9 cellular contexts compared by ENCODE assay signal in the genomic region with DNA sequence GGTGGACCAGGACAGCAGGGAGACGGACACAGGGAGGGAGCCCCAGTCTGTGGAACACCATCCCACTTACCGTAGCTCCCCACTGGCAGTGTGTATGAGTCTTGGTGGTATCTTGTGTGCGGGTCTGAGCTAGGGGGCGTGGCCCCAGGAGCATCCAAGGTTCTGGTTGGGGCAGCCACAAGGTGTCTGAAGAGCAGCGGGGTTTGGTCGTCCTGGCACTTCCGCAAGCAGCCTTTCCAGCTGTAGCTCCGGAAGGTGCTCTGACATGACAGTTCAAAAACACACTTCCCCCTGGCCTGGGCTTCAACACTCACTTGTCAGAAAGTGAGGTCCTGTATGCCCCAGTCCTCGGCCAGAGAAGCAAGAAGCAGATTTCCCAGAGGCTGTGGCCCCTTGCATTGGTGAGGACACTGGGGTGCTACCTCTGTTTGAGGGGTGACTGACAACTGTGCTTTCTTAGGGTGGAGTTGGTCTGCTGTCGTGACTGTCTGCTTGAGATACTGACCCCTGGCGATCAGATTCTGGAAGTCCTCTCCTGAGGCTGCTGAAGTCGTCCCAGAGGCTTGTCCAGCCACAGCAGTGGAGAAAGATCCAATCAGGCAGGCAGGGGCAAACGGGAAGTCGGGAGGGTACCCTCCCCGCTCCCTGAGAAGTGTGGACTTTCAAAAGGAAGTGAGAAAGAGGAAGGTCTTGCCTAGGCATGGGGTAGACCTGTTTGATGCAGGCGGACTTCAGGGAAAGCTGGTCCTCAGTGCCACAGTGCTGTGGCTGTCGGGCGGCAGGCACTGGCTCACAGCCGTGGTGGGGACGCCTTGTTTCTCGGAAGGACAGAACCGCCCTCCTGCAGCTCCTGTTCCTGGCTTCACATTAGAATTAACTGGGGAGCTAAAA. TPM values are rescaled to one million over a fixed set of nuclear protein-coding genes. Genes with fewer than 3 reads are reported as not detected.
DNase-seq lines count a peak whose midpoint lies in the region; ATAC-seq and TF ChIP-seq lines count a peak whose summit lies in the region.
"Had no signal": no experiment of that assay in that cellular context is flagged by ENCODE, and none has a peak within 500 bp of the region (broad histone marks: within the 10 kb centered on the region; RNA-seq: fewer than 3 reads in every experiment).

No MANE protein-coding gene starts in this region.

- TF ChIP-seq CTCF in astrocyte of the spinal cord (IDR thresholded peaks at IDR 0.05; ENCODE audit: low read depth, low read length) (peak; percentile 83), gastrocnemius medialis (IDR thresholded peaks at IDR 0.05 in 4 of 5, conservative IDR thresholded peaks at IDR 0.05 in 1 of 5) (peak; percentile 31 to 66 (median 51))

- no peak for TF ChIP-seq POLR2A in gastrocnemius medialis (IDR thresholded peaks at IDR 0.05)

- ATAC-seq in GM18520 (IDR thresholded peaks at IDR 0.05; ENCODE audit: unreplicated experiment) (peak; percentile 48), HG02973 (IDR thresholded peaks at IDR 0.05; ENCODE audit: unreplicated experiment) (peak; percentile 69), gastrocnemius medialis (peak; percentile 43 to 82)

- in situ Hi-C loops in astrocyte of the spinal cord (cut with HindIII; ENCODE audit: low sequenced_read_pairs) (no loop called here), gastrocnemius medialis (cut with MboI; ENCODE audit: low sequenced_read_pairs in 4 of 4) (loop anchor here in 2 of 4 donors (5.0 to 10.0 kb wide), 2 partner anchors 39 to 53 kb away; a partner anchor contains a TSS)

- no peak overlapping the region for H3K4me3 ChIP-seq in astrocyte of the spinal cord (ENCODE audit: low read depth, low read length)
- H3K4me3 ChIP-seq in iPS DF 6.9 (ENCODE audit: low read length): no peak overlapping the region
- H3K4me3 ChIP-seq in gastrocnemius medialis: peak overlapping the region in 1 of 4 donors; percentile 15
- H3K4me3 ChIP-seq: SJSA1 had no signal

- no peaks in the 10 kb centered on the region for H3K36me3 ChIP-seq in iPS DF 6.9 (ENCODE audit: control insufficient read depth, insufficient read depth, low read length)
- no peaks in the 10 kb centered on the region for H3K36me3 ChIP-seq in gastrocnemius medialis

- no CpG with 5 or more reads among the region's 22 CpGs for WGBS in iPS DF 6.9 (ENCODE audit: insufficient coverage, insufficient read length)

- H3K27me3 ChIP-seq in iPS DF 6.9 (ENCODE audit: control insufficient read depth, insufficient read depth, low read length) (no peaks in the 10 kb centered on the region), gastrocnemius medialis (no peaks in the 10 kb centered on the region)
- H3K27me3 ChIP-seq: SJSA1 had no signal

- DNase-seq in AML-193 (lab: John Stamatoyannopoulos, UW) (peak; percentile 86 to 90), astrocyte of the spinal cord (ENCODE audit: low read depth, low spot score) (peak; percentile 69), iPS DF 6.9 (ENCODE audit: low read depth, low spot score) (peak; percentile 64), gastrocnemius medialis (peak in 1 of 2 donors; percentile 63), LoVo (ENCODE audit: low spot score) (no peak)

- no peak overlapping the region for H3K27ac ChIP-seq in iPS DF 6.9 (ENCODE audit: low read length)
- H3K27ac ChIP-seq in gastrocnemius medialis: peak overlapping the region; percentile 24 to 58 (median 54)
- H3K27ac ChIP-seq: SJSA1 had no signal

- H3K4me1 ChIP-seq in iPS DF 6.9 (ENCODE audit: control insufficient read depth, insufficient read depth, low read length) (no peaks in the 10 kb centered on the region), gastrocnemius medialis (peaks cover 27 to 39% of the 10 kb centered on the region in 2 donors)

- intact Hi-C loops in gastrocnemius medialis (cut with DNase I; ENCODE audit: low total_unique reads): loop anchor here (1.0 kb wide), 1 partner anchor 42 kb away; no protein-coding TSS in a partner anchor

- H3K9me3 ChIP-seq in iPS DF 6.9 (ENCODE audit: control insufficient read depth, insufficient read depth, low read length) (no peaks in the 10 kb centered on the region), gastrocnemius medialis (no peaks in the 10 kb centered on the region)
- H3K9me3 ChIP-seq: SJSA1 had no signal

TF ChIP-seq in PFSK-1, 5 proteins besides CTCF, POLR2A, EP300 and RAD21:
- TF ChIP-seq FOXP2 (optimal IDR thresholded peaks at IDR 0.05; ENCODE audit: borderline replicate concordance, extremely low read depth, extremely low read length, insufficient read depth) (no peak), TAF1 (IDR thresholded peaks at IDR 0.05; ENCODE audit: borderline replicate concordance, insufficient read depth, low read length) (no peak), SIN3A (IDR thresholded peaks at IDR 0.05; ENCODE audit: borderline replicate concordance, insufficient read depth, low read length) (peak; percentile 76; the same call in 1 of the 2 replicates), POLR2AphosphoS5 (IDR thresholded peaks at IDR 0.05; ENCODE audit: low read depth, low read length) (no peak)

RNA-seq across cellular contexts. Expression of a gene that starts 51.4 kb away (rescaled TPM):
- 28.1 TPM for polyA plus RNA-seq in PFSK-1 (2012; ENCODE audit: insufficient read length, low read depth)
- total RNA-seq in gastrocnemius medialis: 1,000 to 10,000 TPM in 1 of 4 donors, 100 to 1,000 TPM in 3; 218 to 1,159 (median 337) TPM
